ENCODE assay signal across 23 cellular contexts in the genomic region with DNA sequence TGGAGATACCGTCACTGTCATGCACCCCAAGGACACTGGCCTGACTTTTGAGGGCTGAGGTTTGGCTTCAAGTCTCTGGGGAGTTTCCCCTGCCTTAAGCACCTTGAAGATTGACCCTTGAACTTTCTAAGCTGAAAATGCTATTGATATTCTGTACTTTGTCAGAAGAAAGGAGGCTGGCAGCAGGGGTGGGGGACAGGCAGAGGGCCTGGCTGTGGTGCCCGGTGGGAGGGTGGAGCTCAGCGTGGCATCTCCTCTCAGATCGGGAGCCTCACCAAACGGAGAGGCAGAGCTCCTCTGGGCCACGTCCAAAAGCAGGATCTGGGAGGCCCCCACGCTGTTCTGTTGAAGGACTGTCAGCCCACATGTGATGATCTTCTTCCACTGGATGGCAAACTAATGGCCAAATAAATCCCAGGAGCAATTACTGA.
"Had no signal": no experiment of that assay in that cellular context is flagged by ENCODE, and none has a peak within 500 bp of the region (broad histone marks: within the 10 kb centered on the region; RNA-seq: fewer than 3 reads in every experiment).

No MANE protein-coding gene starts in this region.

- H3K4me3 Mint-ChIP-seq: activated CD4-positive, alpha-beta memory T cell treated with anti-CD3 and anti-CD28 coated beads for 36 hours; activated naive CD4-positive, alpha-beta T cell treated with anti-CD3 and anti-CD28 coated beads for 36 hours; activated naive CD8-positive, alpha-beta T cell treated with anti-CD3 and anti-CD28 coated beads, Interleukin-2, amount 10 ng/mL, durations not matched to agents 7 days and 5 days; activated T-cell treated with anti-CD3 and anti-CD28 coated beads, Interleukin-2, amount 50 U/mL, for 72 hours; immature natural killer cell; naive B cell; stimulated activated naive B cell treated with anti-CD40 and anti-IgM and Interleukin-4, amounts not matched to agents 10 μg/mL and 1 μg/mL and 100 μg/mL, for 72 hours had no signal

- H3K4me1 ChIP-seq: lower lobe of right lung, transverse colon had no signal

- H3K4me3 ChIP-seq: coronary artery, heart left ventricle, lower lobe of right lung, transverse colon had no signal

- H3K4me1 Mint-ChIP-seq: activated naive CD8-positive, alpha-beta T cell treated with anti-CD3 and anti-CD28 coated beads, Interleukin-2, amount 10 ng/mL, durations not matched to agents 7 days and 5 days; immature natural killer cell; stimulated activated naive B cell treated with anti-CD40 and anti-IgM and Interleukin-4, amounts not matched to agents 10 μg/mL and 1 μg/mL and 100 μg/mL, for 72 hours had no signal

- H3K27ac ChIP-seq: coronary artery, epithelial cell of prostate, heart left ventricle, lower lobe of right lung, transverse colon had no signal

- H3K36me3 ChIP-seq: heart left ventricle, lower lobe of right lung, transverse colon had no signal

- H3K27ac Mint-ChIP-seq: activated CD4-positive, alpha-beta memory T cell treated with anti-CD3 and anti-CD28 coated beads for 36 hours; activated naive CD4-positive, alpha-beta T cell treated with anti-CD3 and anti-CD28 coated beads for 36 hours; activated naive CD8-positive, alpha-beta T cell treated with anti-CD3 and anti-CD28 coated beads, Interleukin-2, amount 10 ng/mL, durations not matched to agents 7 days and 5 days; activated T-cell treated with anti-CD3 and anti-CD28 coated beads, Interleukin-2, amount 50 U/mL, for 72 hours; immature natural killer cell; naive B cell; progenitor cell of endocrine pancreas; stimulated activated naive B cell treated with anti-CD40 and anti-IgM and Interleukin-4, amounts not matched to agents 10 μg/mL and 1 μg/mL and 100 μg/mL, for 72 hours had no signal

- H3K9me3 ChIP-seq: heart left ventricle, lower lobe of right lung, transverse colon had no signal

- H3K36me3 Mint-ChIP-seq: activated CD4-positive, alpha-beta memory T cell treated with anti-CD3 and anti-CD28 coated beads for 36 hours; activated naive CD8-positive, alpha-beta T cell treated with anti-CD3 and anti-CD28 coated beads, Interleukin-2, amount 10 ng/mL, durations not matched to agents 7 days and 5 days; immature natural killer cell; stimulated activated naive B cell treated with anti-CD40 and anti-IgM and Interleukin-4, amounts not matched to agents 10 μg/mL and 1 μg/mL and 100 μg/mL, for 72 hours had no signal

- H3K9me3 Mint-ChIP-seq: activated CD4-positive, alpha-beta memory T cell treated with anti-CD3 and anti-CD28 coated beads for 36 hours had no signal

- FAIRE-seq: urothelium cell line had no signal

- ATAC-seq: activated T-cell treated with anti-CD3 and anti-CD28 coated beads, Interleukin-2, amount 50 U/mL, for 72 hours; heart left ventricle; left lobe of liver; lower lobe of right lung; stimulated activated naive B cell treated with anti-CD40 and anti-IgM and Interleukin-4, amounts not matched to agents 10 μg/mL and 1 μg/mL and 100 μg/mL, for 72 hours had no signal

- DNase-seq: activated CD4-positive, alpha-beta memory T cell treated with anti-CD3 and anti-CD28 coated beads for 36 hours; activated CD4-positive, alpha-beta T cell treated with anti-CD3 and anti-CD28 coated beads for 4 hours; activated CD4-positive, CD25-positive, alpha-beta regulatory T cell; activated effector memory CD4-positive, alpha-beta T cell treated with Interleukin-2 at 50 U/mL for 16 hours; activated naive CD4-positive, alpha-beta T cell treated with anti-CD3 and anti-CD28 coated beads for 36 hours; activated naive CD8-positive, alpha-beta T cell treated with anti-CD3 and anti-CD28 coated beads, Interleukin-2, amount 10 ng/mL, durations not matched to agents 7 days and 5 days; activated T-cell treated with anti-CD3 and anti-CD28 coated beads, Interleukin-2, amount 50 U/mL, for 72 hours; amygdala; cerebellar nuclear complex; heart left ventricle; immature natural killer cell; lower lobe of right lung; naive B cell; retina; stimulated activated CD4-positive, alpha-beta T cell treated with anti-CD3 and anti-CD28 coated beads, Interleukin-2, amount 100 ng/mL, for 48 hours; stimulated activated CD8-positive, alpha-beta memory T cell treated with anti-CD3 and anti-CD28 coated beads, Interleukin-4, amount 100 ng/mL, for 48 hours; stimulated activated naive B cell treated with anti-CD40 and anti-IgM and Interleukin-4, amounts not matched to agents 10 μg/mL and 1 μg/mL and 100 μg/mL, for 72 hours; transverse colon had no signal
